ENCODE assay signal across 1 cellular context in the genomic region with DNA sequence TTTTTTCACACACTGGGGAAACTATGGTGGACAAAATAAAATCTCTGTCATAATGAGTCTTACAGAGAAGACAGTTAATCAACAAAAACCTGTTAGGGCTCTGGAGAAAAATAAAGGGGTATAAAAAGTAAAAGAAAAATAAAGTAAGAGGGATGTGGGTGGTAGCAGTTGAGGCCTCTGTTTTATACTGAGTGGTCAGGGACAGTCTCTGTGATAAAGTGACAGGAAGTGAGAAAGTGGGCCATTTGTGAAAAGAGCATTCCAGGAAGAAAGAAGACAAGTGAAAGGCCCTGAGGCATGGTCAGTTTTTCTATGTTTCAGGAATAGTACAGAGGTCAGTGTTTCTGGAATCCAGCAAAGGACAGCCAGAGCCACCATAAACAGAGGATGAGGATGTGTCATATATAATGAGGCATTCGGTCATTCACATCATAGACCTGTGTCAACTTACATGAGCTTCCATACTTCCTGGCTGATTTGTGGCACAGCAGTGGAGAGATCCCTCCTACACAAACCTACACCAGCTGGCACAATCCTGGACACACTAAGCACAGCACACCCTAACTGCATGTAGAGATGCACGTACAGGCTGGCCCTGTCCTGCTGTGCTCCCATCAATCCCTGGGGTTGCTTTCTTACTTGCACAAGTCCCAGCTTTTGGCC.
TF ChIP-seq lines count a peak whose summit lies in the region.

No MANE protein-coding gene starts in this region.

TF ChIP-seq in HepG2, 621 proteins besides CTCF, POLR2A, EP300 and RAD21:
- TF ChIP-seq MED1 (CRISPR knock-in tag; IDR thresholded peaks at IDR 0.05) (peak; percentile 47), ZNF207 (IDR thresholded peaks at IDR 0.05; ENCODE audit: borderline replicate concordance) (no peak), SAP130 (CRISPR knock-in tag; IDR thresholded peaks at IDR 0.05; ENCODE audit: low read depth) (peak; percentile 47; the same call in 1 of the 2 replicates), ZNF687 (CRISPR knock-in tag; IDR thresholded peaks at IDR 0.05) (peak; percentile 32)
- TF ChIP-seq, protein P1, sequence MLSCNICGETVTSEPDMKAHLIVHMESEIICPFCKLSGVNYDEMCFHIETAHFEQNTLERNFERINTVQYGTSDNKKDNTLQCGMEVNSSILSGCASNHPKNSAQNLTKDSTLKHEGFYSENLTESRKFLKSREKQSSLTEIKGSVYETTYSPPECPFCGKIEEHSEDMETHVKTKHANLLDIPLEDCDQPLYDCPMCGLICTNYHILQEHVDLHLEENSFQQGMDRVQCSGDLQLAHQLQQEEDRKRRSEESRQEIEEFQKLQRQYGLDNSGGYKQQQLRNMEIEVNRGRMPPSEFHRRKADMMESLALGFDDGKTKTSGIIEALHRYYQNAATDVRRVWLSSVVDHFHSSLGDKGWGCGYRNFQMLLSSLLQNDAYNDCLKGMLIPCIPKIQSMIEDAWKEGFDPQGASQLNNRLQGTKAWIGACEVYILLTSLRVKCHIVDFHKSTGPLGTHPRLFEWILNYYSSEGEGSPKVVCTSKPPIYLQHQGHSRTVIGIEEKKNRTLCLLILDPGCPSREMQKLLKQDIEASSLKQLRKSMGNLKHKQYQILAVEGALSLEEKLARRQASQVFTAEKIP (CRISPR knock-in tag; IDR thresholded peaks at IDR 0.05; ENCODE audit: borderline replicate concordance), result no peak
